In genomic region chr2:236862526-236862925, GRCh38 we compare ENCODE assay signal across 20 cellular contexts.
DNase-seq lines count a peak whose midpoint lies in the region; ATAC-seq and TF ChIP-seq lines count a peak whose summit lies in the region.
"Had no signal": no experiment of that assay in that cellular context is flagged by ENCODE, and none has a peak within 500 bp of the region (broad histone marks: within the 10 kb centered on the region; RNA-seq: fewer than 3 reads in every experiment).

No MANE protein-coding gene starts in this region.

- H3K36me3 ChIP-seq in neural progenitor cell (no peaks in the 10 kb centered on the region), vagina (no peaks in the 10 kb centered on the region)

- no peak for TF ChIP-seq CTCF in coronary artery (IDR thresholded peaks at IDR 0.05)
- TF ChIP-seq CTCF in neural progenitor cell (IDR thresholded peaks at IDR 0.05) = no peak
- TF ChIP-seq CTCF in vagina (IDR thresholded peaks at IDR 0.05) = no peak

- no peak overlapping the region for H3K4me2 ChIP-seq in neural progenitor cell

- DNase-seq in stimulated activated naive CD8-positive, alpha-beta T cell treated with anti-CD3 and anti-CD28 coated beads, Interleukin-15, amount 100 ng/mL, for 72 hours = no peak
- DNase-seq in stimulated activated naive CD8-positive, alpha-beta T cell treated with anti-CD3 and anti-CD28 coated beads, Interleukin-15, Interleukin-2, amounts not matched to agents 100 U/mL and 50 U/mL, for 24 hours = no peak
- DNase-seq in coronary artery (ENCODE audit: low spot score) = peak; percentile 64
- no peak for DNase-seq in neural progenitor cell (ENCODE audit: low spot score)
- peak in 1 of 2 donors; percentile 79 for DNase-seq in vagina (ENCODE audit: extremely low spot score in 2 of 2)
- no peak for DNase-seq in stimulated activated CD4-positive, alpha-beta T cell treated with anti-CD3 and anti-CD28 coated beads, Interleukin-1b, Interleukin-23, amount 100 ng/mL, for 48 hours
- DNase-seq in left cardiac atrium = no peak
- no peak for DNase-seq in T-cell
- DNase-seq: activated gamma-delta T cell treated with Interleukin-2 at 50 U/mL for 16 hours; CD4-positive, CD25-positive, alpha-beta regulatory T cell; central memory CD4-positive, alpha-beta T cell; kidney; naive B cell; NCI-H1694; NCI-H774; PC-3; small intestine; stimulated activated CD4-positive, alpha-beta T cell treated with anti-CD3 and anti-CD28 coated beads, Interleukin-4, amount 100 ng/mL, for 24 hours; T-helper 2 cell had no signal

- H3K4me1 Mint-ChIP-seq in stimulated activated naive CD8-positive, alpha-beta T cell treated with anti-CD3 and anti-CD28 coated beads, Interleukin-15, amount 100 ng/mL, for 72 hours = no peaks in the 10 kb centered on the region
- H3K4me1 Mint-ChIP-seq in neural progenitor cell (peaks cover 54% of the 10 kb centered on the region), T-cell (no peaks in the 10 kb centered on the region)
- H3K4me1 Mint-ChIP-seq: CD4-positive, CD25-positive, alpha-beta regulatory T cell; naive B cell had no signal

- no peaks in the 10 kb centered on the region for H3K27me3 ChIP-seq in neural progenitor cell
- no peaks in the 10 kb centered on the region for H3K27me3 ChIP-seq in vagina

- intact Hi-C loops in vagina (cut with DNase I) = no loop called here
- intact Hi-C loops in left cardiac atrium (cut with DNase I) = no loop called here

- peaks cover 17% of the 10 kb centered on the region for H3F3A ChIP-seq in neural progenitor cell (ENCODE audit: low read depth)

- H3K9me3 Mint-ChIP-seq in stimulated activated naive CD8-positive, alpha-beta T cell treated with anti-CD3 and anti-CD28 coated beads, Interleukin-15, amount 100 ng/mL, for 72 hours = peaks cover 7 to 14% of the 10 kb centered on the region in 2 donors
- H3K9me3 Mint-ChIP-seq in neural progenitor cell (peaks cover 29% of the 10 kb centered on the region), T-cell (peaks cover 3 to 11% (median 6%) of the 10 kb centered on the region in 3 donors)

- POLR2A ChIA-PET in T-cell (lab: Charles Lee) = no interaction called here

- peak overlapping the region in 1 of 2 donors; percentile 24 for H3K27ac Mint-ChIP-seq in stimulated activated naive CD8-positive, alpha-beta T cell treated with anti-CD3 and anti-CD28 coated beads, Interleukin-15, amount 100 ng/mL, for 72 hours
- H3K27ac Mint-ChIP-seq in neural progenitor cell = peak overlapping the region; percentile 88
- no peak overlapping the region for H3K27ac Mint-ChIP-seq in T-cell

- peak; percentile 20 for ATAC-seq in stimulated activated naive CD8-positive, alpha-beta T cell treated with anti-CD3 and anti-CD28 coated beads, Interleukin-15, amount 100 ng/mL, for 72 hours
- ATAC-seq in stimulated activated naive CD8-positive, alpha-beta T cell treated with anti-CD3 and anti-CD28 coated beads, Interleukin-15, Interleukin-2, amounts not matched to agents 100 U/mL and 50 U/mL, for 24 hours = no peak
- ATAC-seq in left cardiac atrium (no peak), T-cell (replicated peaks in 1 of 4) (no peak)
- ATAC-seq: PC-3 had no signal

- no peak overlapping the region for H3K9ac ChIP-seq in neural progenitor cell

- no peak overlapping the region for H2AFZ ChIP-seq in neural progenitor cell (replicated peaks)

- H3K36me3 Mint-ChIP-seq in neural progenitor cell (peaks cover 4% of the 10 kb centered on the region), T-cell (no peaks in the 10 kb centered on the region)
- H3K36me3 Mint-ChIP-seq: CD4-positive, CD25-positive, alpha-beta regulatory T cell had no signal

- H3K4me3 Mint-ChIP-seq in stimulated activated naive CD8-positive, alpha-beta T cell treated with anti-CD3 and anti-CD28 coated beads, Interleukin-15, amount 100 ng/mL, for 72 hours = no peak overlapping the region
- H3K4me3 Mint-ChIP-seq in neural progenitor cell (peak overlapping the region; percentile 11), T-cell (no peak overlapping the region)
- H3K4me3 Mint-ChIP-seq: CD4-positive, CD25-positive, alpha-beta regulatory T cell; naive B cell had no signal

- no peaks in the 10 kb centered on the region for H4K20me1 ChIP-seq in neural progenitor cell (ENCODE audit: low read depth)

- CTCF ChIA-PET in T-cell (lab: Charles Lee) = no interaction called here

- H3K9me3 ChIP-seq in neural progenitor cell (ENCODE audit: low read depth) (peaks cover 4% of the 10 kb centered on the region), vagina (no peaks in the 10 kb centered on the region)

- no peak for TF ChIP-seq POLR2A in vagina (IDR thresholded peaks at IDR 0.05)

- H3K27me3 Mint-ChIP-seq in stimulated activated naive CD8-positive, alpha-beta T cell treated with anti-CD3 and anti-CD28 coated beads, Interleukin-15, amount 100 ng/mL, for 72 hours = no peaks in the 10 kb centered on the region
- H3K27me3 Mint-ChIP-seq in neural progenitor cell (ENCODE audit: insufficient read depth, low read depth) (peaks cover 8% of the 10 kb centered on the region), T-cell (peaks cover 0 to 13% of the 10 kb centered on the region in 2 donors)
- H3K27me3 Mint-ChIP-seq: CD4-positive, CD25-positive, alpha-beta regulatory T cell had no signal

- no peak overlapping the region for H3K4me3 ChIP-seq in coronary artery
- H3K4me3 ChIP-seq in neural progenitor cell = no peak overlapping the region
- H3K4me3 ChIP-seq in vagina = no peak overlapping the region

- H3K27ac ChIP-seq in coronary artery (no peak overlapping the region), neural progenitor cell (no peak overlapping the region), vagina (peak overlapping the region; percentile 26)
- H3K27ac ChIP-seq: VCaP had no signal

- peaks cover 17% of the 10 kb centered on the region for H3K4me1 ChIP-seq in neural progenitor cell
- no peaks in the 10 kb centered on the region for H3K4me1 ChIP-seq in vagina

- H3K79me2 ChIP-seq in neural progenitor cell (ENCODE audit: low read depth) = no peaks in the 10 kb centered on the region
